1 cellular context compared by ENCODE assay signal in the genomic region with DNA sequence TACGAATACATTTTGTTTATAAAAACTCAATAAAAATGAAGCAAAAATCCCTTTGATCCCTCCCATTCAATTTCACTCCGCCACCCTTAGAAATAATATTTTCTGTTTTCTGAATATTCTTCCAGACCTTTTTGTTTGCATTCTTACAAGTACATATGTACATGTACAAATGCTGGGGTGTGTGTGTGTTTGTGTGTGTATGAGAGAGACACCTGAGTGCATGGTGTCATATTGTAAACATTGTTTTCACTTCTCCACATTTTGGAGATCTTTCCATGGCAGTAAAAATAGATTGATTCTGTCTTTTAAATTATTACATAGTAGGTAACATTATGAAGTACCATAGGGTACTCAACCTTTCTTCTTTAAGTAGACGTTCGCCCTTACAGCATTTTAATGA.
TF ChIP-seq lines count a peak whose summit lies in the region.

No MANE protein-coding gene starts in this region.

TF ChIP-seq in H1, 55 proteins besides CTCF, POLR2A, EP300 and RAD21:
- TF ChIP-seq CHD2 (IDR thresholded peaks at IDR 0.05; ENCODE audit: low read length) (no peak), PHF8 (conservative IDR thresholded peaks at IDR 0.05; ENCODE audit: low read depth, low read length) (no peak), HDAC6 (IDR thresholded peaks at IDR 0.05; ENCODE audit: low read depth, low read length) (no peak), SP4 (IDR thresholded peaks at IDR 0.05; ENCODE audit: low read length) (no peak), SUZ12 (IDR thresholded peaks at IDR 0.05; ENCODE audit: low read length) (no peak), ASH2L (IDR thresholded peaks at IDR 0.05; ENCODE audit: low read length) (no peak), MAX (IDR thresholded peaks at IDR 0.05) (no peak), GABPA (IDR thresholded peaks at IDR 0.05; ENCODE audit: borderline replicate concordance, insufficient read depth, low read length) (no peak), SAP30 (IDR thresholded peaks at IDR 0.05; ENCODE audit: insufficient read depth, insufficient replicate concordance, low read length) (no peak), SIN3A (conservative IDR thresholded peaks at IDR 0.05 in 1 of 2, IDR thresholded peaks at IDR 0.05 in 1 of 2; ENCODE audit: low read depth in 1 of 2, low read length in 2 of 2) (no peak)
- TF ChIP-seq, protein P1, sequence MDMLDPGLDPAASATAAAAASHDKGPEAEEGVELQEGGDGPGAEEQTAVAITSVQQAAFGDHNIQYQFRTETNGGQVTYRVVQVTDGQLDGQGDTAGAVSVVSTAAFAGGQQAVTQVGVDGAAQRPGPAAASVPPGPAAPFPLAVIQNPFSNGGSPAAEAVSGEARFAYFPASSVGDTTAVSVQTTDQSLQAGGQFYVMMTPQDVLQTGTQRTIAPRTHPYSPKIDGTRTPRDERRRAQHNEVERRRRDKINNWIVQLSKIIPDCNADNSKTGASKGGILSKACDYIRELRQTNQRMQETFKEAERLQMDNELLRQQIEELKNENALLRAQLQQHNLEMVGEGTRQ (IDR thresholded peaks at IDR 0.05; ENCODE audit: low read length) = no peak
TF ChIP-seq in H1: peak in this region for 0.
